Comparison of ENCODE assay signal across 13 cellular contexts in the genomic region with DNA sequence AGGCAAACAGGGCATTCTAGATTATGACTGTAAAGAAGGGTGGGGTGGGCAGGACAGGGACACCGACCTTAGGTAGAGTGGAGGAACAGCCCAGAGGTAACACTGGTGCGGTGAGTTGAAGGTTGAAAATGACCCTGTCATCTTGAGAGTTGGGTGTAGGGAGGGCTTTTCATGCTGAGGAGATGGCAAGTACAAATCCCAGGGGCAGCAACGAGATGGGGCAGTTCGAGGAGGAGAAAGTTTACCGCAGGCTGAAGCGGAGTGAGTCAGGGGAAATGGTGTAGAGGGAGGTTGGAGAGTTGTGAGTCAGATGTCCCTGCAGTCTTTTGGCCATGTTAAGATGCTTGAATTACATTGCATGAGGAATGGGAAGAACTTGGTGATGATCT.
DNase-seq lines count a peak whose midpoint lies in the region; ATAC-seq and TF ChIP-seq lines count a peak whose summit lies in the region.
"Had no signal": no experiment of that assay in that cellular context is flagged by ENCODE, and none has a peak within 500 bp of the region (broad histone marks: within the 10 kb centered on the region; RNA-seq: fewer than 3 reads in every experiment).

No MANE protein-coding gene starts in this region.

- POLR2A ChIA-PET in SK-N-SH (lab: Yijun Ruan, JAX): no interaction called here

- CTCF ChIA-PET in SK-N-SH (lab: Yijun Ruan, JAX): no interaction called here

- TF ChIP-seq POLR2A in erythroblast (IDR thresholded peaks at IDR 0.05; ENCODE audit: low read length): no peak

- H3K4me1 ChIP-seq in SK-N-SH (ENCODE audit: control insufficient read depth in 1 of 2, insufficient read depth in 2 of 2, low read depth in 1 of 2, low read length in 1 of 2): peaks cover 0 to 4% of the 10 kb centered on the region in 2 experiments; a peak in 1 of 4 replicates
- H3K4me1 ChIP-seq: thyroid gland had no signal

- H3K4me2 ChIP-seq in SK-N-SH: no peak overlapping the region

- no peak overlapping the region for H2AFZ ChIP-seq in SK-N-SH (ENCODE audit: low read depth)

- H3K4me3 ChIP-seq in SK-N-SH (ENCODE audit: low read depth in 2 of 2, low read length in 1 of 2) (no peak overlapping the region), fibroblast of the aortic adventitia (ENCODE audit: low read depth, low read length) (no peak overlapping the region)
- H3K4me3 ChIP-seq: thyroid gland had no signal

- WGBS in SK-N-SH (ENCODE audit: low lambda C conversion rate): 83% methylated on average over 6 of the region's 6 CpGs

- no peak for TF ChIP-seq RAD21 in SK-N-SH (IDR thresholded peaks at IDR 0.05; ENCODE audit: low read length)

- no peaks in the 10 kb centered on the region for H3K9me3 ChIP-seq in SK-N-SH
- H3K9me3 ChIP-seq: thyroid gland had no signal

- no peak for TF ChIP-seq CTCF in SK-N-SH (IDR thresholded peaks at IDR 0.05)
- TF ChIP-seq CTCF in fibroblast of the aortic adventitia (IDR thresholded peaks at IDR 0.05; ENCODE audit: insufficient read depth, low read length): no peak

- H3K79me2 ChIP-seq in SK-N-SH (ENCODE audit: insufficient read depth): peaks cover 4% of the 10 kb centered on the region; the same call in 1 of the 2 replicates

- ATAC-seq in GM21786 (IDR thresholded peaks at IDR 0.05; ENCODE audit: unreplicated experiment): no peak
- ATAC-seq: HCT116 had no signal

- peaks cover 12% of the 10 kb centered on the region for H3F3A ChIP-seq in SK-N-SH (replicated peaks; ENCODE audit: insufficient read depth)

- peak overlapping the region in 1 of 2 experiments; percentile 60; a peak in 2 of 4 replicates for H3K27ac ChIP-seq in SK-N-SH (ENCODE audit: low read depth in 2 of 2, low read length in 1 of 2)
- H3K27ac ChIP-seq: thyroid gland had no signal

- H3K9ac ChIP-seq in SK-N-SH: no peak overlapping the region

- peak in 2 of 3 donors; percentile 1 to 16 for DNase-seq in stimulated activated CD4-positive, alpha-beta T cell treated with anti-CD3 and anti-CD28 coated beads, TNF-alpha, amount 100 ng/mL, for 48 hours (ENCODE audit: low read depth in 3 of 3)
- DNase-seq in stimulated activated CD4-positive, alpha-beta T cell treated with anti-CD3 and anti-CD28 coated beads, Interleukin-4, amount 100 ng/mL, for 1 hour: no peak
- DNase-seq in SK-N-SH: no peak
- DNase-seq in fibroblast of the aortic adventitia (ENCODE audit: low read depth): peak; percentile 55
- DNase-seq in NCI-H1092 (lab: John Stamatoyannopoulos, UW): no peak
- DNase-seq in globus pallidus (ENCODE audit: low spot score): no peak
- no peak for DNase-seq in erythroblast (lab: John Stamatoyannopoulos, UW)
- DNase-seq: Calu3, NCI-H1694, occipital lobe, thyroid gland had no signal

- no peaks in the 10 kb centered on the region for H4K20me1 ChIP-seq in SK-N-SH (ENCODE audit: insufficient read depth)

- TF ChIP-seq EP300 in SK-N-SH (IDR thresholded peaks at IDR 0.05; ENCODE audit: borderline replicate concordance in 1 of 2, low read depth in 1 of 2, low read length in 1 of 2): no peak

- H3K27me3 ChIP-seq in SK-N-SH (ENCODE audit: insufficient read depth): no peaks in the 10 kb centered on the region
- H3K27me3 ChIP-seq: thyroid gland had no signal

- no peaks in the 10 kb centered on the region for H3K9me2 ChIP-seq in SK-N-SH

- peaks cover 8 to 35% of the 10 kb centered on the region in 2 experiments for H3K36me3 ChIP-seq in SK-N-SH (replicated peaks in 1 of 2; ENCODE audit: control insufficient read depth in 1 of 2, insufficient read depth in 2 of 2, low read length in 1 of 2)

TF ChIP-seq in SK-N-SH, 30 proteins besides CTCF, POLR2A, EP300 and RAD21:
- TF ChIP-seq FOXJ3 (CRISPR knock-in tag; IDR thresholded peaks at IDR 0.05) (no peak), TAF1 (IDR thresholded peaks at IDR 0.05; ENCODE audit: borderline replicate concordance, low read depth, low read length) (no peak), RCOR1 (IDR thresholded peaks at IDR 0.05; ENCODE audit: low read length) (no peak), RXRA (IDR thresholded peaks at IDR 0.05; ENCODE audit: borderline replicate concordance, low read depth) (no peak), JUND (IDR thresholded peaks at IDR 0.05) (peak; percentile 40; the same call in 1 of the 2 replicates), FOSL2 (IDR thresholded peaks at IDR 0.05; ENCODE audit: borderline replicate concordance, low read depth) (peak; percentile 63), TCF12 (IDR thresholded peaks at IDR 0.05) (peak; percentile 6; the same call in 1 of the 2 replicates), FOXM1 (IDR thresholded peaks at IDR 0.05; ENCODE audit: low read depth) (no peak)

Comparison
In these comparisons a context has a peak if more than half of its experiments do, and no peak if none do; other contexts are left out.
1. DNase-seq: peak in stimulated activated CD4-positive, alpha-beta T cell treated with anti-CD3 and anti-CD28 coated beads, TNF-alpha, amount 100 ng/mL, for 48 hours (2 of 3) and fibroblast of the aortic adventitia (single experiment); none in stimulated activated CD4-positive, alpha-beta T cell treated with anti-CD3 and anti-CD28 coated beads, Interleukin-4, amount 100 ng/mL, for 1 hour (single experiment), SK-N-SH (single experiment), NCI-H1092 (single experiment), globus pallidus (single experiment) and erythroblast (0 of 2).